ENCODE assay signal across 11 cellular contexts in genomic region chr12:15152864-15153263, GRCh38.
DNase-seq lines count a peak whose midpoint lies in the region; ATAC-seq and TF ChIP-seq lines count a peak whose summit lies in the region.
"Had no signal": no experiment of that assay in that cellular context is flagged by ENCODE, and none has a peak within 500 bp of the region (broad histone marks: within the 10 kb centered on the region; RNA-seq: fewer than 3 reads in every experiment).

No MANE protein-coding gene starts in this region.

- peak; percentile 45 for ATAC-seq in gastroesophageal sphincter
- ATAC-seq in left colon, result no peak
- no peak for ATAC-seq in HG02759 (IDR thresholded peaks at IDR 0.05; ENCODE audit: unreplicated experiment)
- ATAC-seq in HG03432 (IDR thresholded peaks at IDR 0.05; ENCODE audit: unreplicated experiment), result no peak

- H3K27me3 Mint-ChIP-seq in Calu3 (ENCODE audit: unreplicated experiment), result no peaks in the 10 kb centered on the region

- no peak for TF ChIP-seq EP300 in gastroesophageal sphincter (IDR thresholded peaks at IDR 0.05)

- no peak for DNase-seq in Calu3
- no peak for DNase-seq in adrenal gland
- DNase-seq in retinal pigment epithelial cell (ENCODE audit: low read depth), result peak; percentile 91
- no peak for DNase-seq in left colon
- DNase-seq in activated CD4-positive, alpha-beta T cell treated with anti-CD3 and anti-CD28 coated beads for 48 hours, result no peak
- DNase-seq: SIG-M5 had no signal

- peaks cover 34% of the 10 kb centered on the region for H3K4me1 Mint-ChIP-seq in Calu3 (ENCODE audit: low read depth, unreplicated experiment)
- H3K4me1 Mint-ChIP-seq: activated naive CD4-positive, alpha-beta T cell treated with anti-CD3 and anti-CD28 coated beads, Interleukin-2, amount 50 U/mL, for 24 hours had no signal

- BruUV-seq in Calu3 (replicated peaks; lab: Mats Ljungman, UMichigan), result no TSS peak

- CTCF ChIA-PET in Calu3 (lab: Charles Lee), result interaction anchor here (0.8 to 4.1 kb wide), 2 partner anchors 68 to 224 kb away, joined by 3 to 45 read pairs; partner anchors contain the start of gene RERG

- no peak for TF ChIP-seq POLR2A in adrenal gland (IDR thresholded peaks at IDR 0.05)
- no peak for TF ChIP-seq POLR2A in gastroesophageal sphincter (IDR thresholded peaks at IDR 0.05)

- TF ChIP-seq CTCF in Calu3 (IDR thresholded peaks at IDR 0.05; ENCODE audit: unreplicated experiment), result no peak
- no peak for TF ChIP-seq CTCF in adrenal gland (IDR thresholded peaks at IDR 0.05)
- TF ChIP-seq CTCF in gastroesophageal sphincter (IDR thresholded peaks at IDR 0.05), result no peak
- no peak for TF ChIP-seq CTCF in retinal pigment epithelial cell (conservative IDR thresholded peaks at IDR 0.05; ENCODE audit: low read depth, low read length)

- H3K36me3 ChIP-seq in adrenal gland (replicated peaks in 1 of 2) (no peaks in the 10 kb centered on the region), gastroesophageal sphincter (no peaks in the 10 kb centered on the region)
- H3K36me3 ChIP-seq: BLaER1 had no signal

- H3K27ac Mint-ChIP-seq in Calu3 (ENCODE audit: unreplicated experiment), result peak overlapping the region; percentile 63
- H3K27ac Mint-ChIP-seq: activated naive CD4-positive, alpha-beta T cell treated with anti-CD3 and anti-CD28 coated beads, Interleukin-2, amount 50 U/mL, for 24 hours had no signal

- peak overlapping the region in 3 of 5 donors; percentile 1 to 57 (median 53) for H3K27ac ChIP-seq in adrenal gland
- peak overlapping the region in 3 of 4 donors; percentile 16 to 36 (median 18) for H3K27ac ChIP-seq in gastroesophageal sphincter
- H3K27ac ChIP-seq: BLaER1 had no signal

- no peaks in the 10 kb centered on the region for H3K9me3 Mint-ChIP-seq in Calu3 (ENCODE audit: low read depth, unreplicated experiment)
- H3K9me3 Mint-ChIP-seq: activated naive CD4-positive, alpha-beta T cell treated with anti-CD3 and anti-CD28 coated beads, Interleukin-2, amount 50 U/mL, for 24 hours had no signal

- H3K4me3 ChIP-seq in adrenal gland (no peak overlapping the region), gastroesophageal sphincter (no peak overlapping the region), retinal pigment epithelial cell (ENCODE audit: low read length) (no peak overlapping the region)
- H3K4me3 ChIP-seq: BLaER1 had no signal

- 49 to 68% (median 61%) methylated on average over 2 of the region's 2 CpGs for WGBS in adrenal gland, 4 donors
- WGBS in gastroesophageal sphincter (ENCODE audit: low coverage in 1 of 2), 2 donors, result 10 to 60% methylated on average over 2 of the region's 2 CpGs

- H3K9me3 ChIP-seq in adrenal gland (replicated peaks in 1 of 3) (no peaks in the 10 kb centered on the region), gastroesophageal sphincter (no peaks in the 10 kb centered on the region)
- H3K9me3 ChIP-seq: BLaER1 had no signal

- H3K4me1 ChIP-seq in adrenal gland (replicated peaks in 1 of 2), result peaks cover 30 to 48% of the 10 kb centered on the region in 2 donors
- H3K4me1 ChIP-seq in gastroesophageal sphincter, result peaks cover 5 to 51% (median 27%) of the 10 kb centered on the region in 3 donors
- H3K4me1 ChIP-seq: BLaER1 had no signal

- intact Hi-C loops in Calu3 (cut with micrococcal nuclease; ENCODE audit: unreplicated experiment), result loop anchor here (2.0 to 10.0 kb wide), 4 partner anchors 18 to 369 kb away; partner anchors contain the start of gene ART4
- intact Hi-C loops in adrenal gland (cut with DNase I), result loop anchor here in 1 of 2 donors (2.0 kb wide), 1 partner anchor 70 kb away; no protein-coding TSS in a partner anchor
- intact Hi-C loops in left colon (cut with DNase I, micrococcal nuclease), result loop anchor here in 1 of 2 donors (5.0 to 10.0 kb wide), 2 partner anchors 69 to 148 kb away; partner anchors contain the start of gene RERG

- H3K4me3 Mint-ChIP-seq in Calu3 (ENCODE audit: low read depth, unreplicated experiment), result peak overlapping the region; percentile 34
- H3K4me3 Mint-ChIP-seq: activated naive CD4-positive, alpha-beta T cell treated with anti-CD3 and anti-CD28 coated beads, Interleukin-2, amount 50 U/mL, for 24 hours had no signal

- H3K27me3 ChIP-seq in adrenal gland, result no peaks in the 10 kb centered on the region
- H3K27me3 ChIP-seq in gastroesophageal sphincter, result no peaks in the 10 kb centered on the region
- H3K27me3 ChIP-seq: BLaER1 had no signal

- peaks cover 5% of the 10 kb centered on the region for H3K36me3 Mint-ChIP-seq in Calu3 (ENCODE audit: insufficient read depth, unreplicated experiment)
- H3K36me3 Mint-ChIP-seq: activated naive CD4-positive, alpha-beta T cell treated with anti-CD3 and anti-CD28 coated beads, Interleukin-2, amount 50 U/mL, for 24 hours had no signal
